ENCODE assay signal across 1 cellular context in genomic region chr12:120940799-120941198, GRCh38.
TF ChIP-seq lines count a peak whose summit lies in the region.

No MANE protein-coding gene starts in this region.

TF ChIP-seq in K562, 482 proteins besides CTCF, POLR2A, EP300 and RAD21:
- TF ChIP-seq ARID1B (IDR thresholded peaks at IDR 0.05) (no peak), ZNF224 (CRISPR knock-in tag; IDR thresholded peaks at IDR 0.05) (no peak), E2F3 (CRISPR knock-in tag; IDR thresholded peaks at IDR 0.05) (no peak), ZBTB7A (IDR thresholded peaks at IDR 0.05; ENCODE audit: borderline replicate concordance, control insufficient read depth, low read depth, low read length) (no peak), ZNF398 (CRISPR knock-in tag; IDR thresholded peaks at IDR 0.05) (no peak), ATF3 (IDR thresholded peaks at IDR 0.05) (peak; percentile 80), ATF3 (CRISPR knock-in tag; conservative IDR thresholded peaks at IDR 0.05) (no peak), CEBPB (tag; IDR thresholded peaks at IDR 0.05) (peak; percentile 74), PHB (CRISPR knock-in tag; IDR thresholded peaks at IDR 0.05) (no peak), ZNF311 (CRISPR knock-in tag; IDR thresholded peaks at IDR 0.05) (no peak), JUND (IDR thresholded peaks at IDR 0.05; ENCODE audit: borderline replicate concordance, low read depth, low read length) (no peak), JUND (tag; IDR thresholded peaks at IDR 0.05; ENCODE audit: borderline replicate concordance, low read depth, low read length) (peak; percentile 12; the same call in 1 of the 3 replicates), SMARCB1 (IDR thresholded peaks at IDR 0.05; ENCODE audit: insufficient read length, low read depth) (no peak), CREB3L1 (IDR thresholded peaks at IDR 0.05; ENCODE audit: borderline replicate concordance, low read depth) (no peak), BACH1 (tag; IDR thresholded peaks at IDR 0.05) (no peak), ATF7 (IDR thresholded peaks at IDR 0.05) (peak; percentile 43; the same call in 1 of the 2 replicates), CEBPZ (IDR thresholded peaks at IDR 0.05; ENCODE audit: borderline replicate concordance, low read depth, low read length) (no peak), CBX3 (IDR thresholded peaks at IDR 0.05; ENCODE audit: borderline replicate concordance in 1 of 2, low read length in 2 of 2) (no peak), E2F4 (CRISPR knock-in tag; IDR thresholded peaks at IDR 0.05; ENCODE audit: low read depth) (no peak), SETDB1 (IDR thresholded peaks at IDR 0.05; ENCODE audit: low read length) (no peak), ZNF644 (tag; IDR thresholded peaks at IDR 0.05; ENCODE audit: low read depth) (no peak), SP2 (IDR thresholded peaks at IDR 0.05; ENCODE audit: extremely low read depth, low read depth, low read length, poor library complexity, severe bottlenecking) (no peak), BCL6 (CRISPR knock-in tag; IDR thresholded peaks at IDR 0.05) (no peak), IRF9 (tag; IDR thresholded peaks at IDR 0.05) (0 out of 2 replicates have a peak, but pooled peaks have one; percentile 34), REST (CRISPR knock-in tag; IDR thresholded peaks at IDR 0.05; ENCODE audit: low read depth) (no peak), CEBPG (CRISPR knock-in tag; IDR thresholded peaks at IDR 0.05) (peak; percentile 50), CEBPG (tag; conservative IDR thresholded peaks at IDR 0.05 in 1 of 2, IDR thresholded peaks at IDR 0.05 in 1 of 2) (peak; percentile 18 to 47; a peak in 2 of 4 replicates), SAFB2 (IDR thresholded peaks at IDR 0.05; ENCODE audit: borderline replicate concordance, low read depth, low read length, severe bottlenecking) (no peak), ZNF764 (CRISPR knock-in tag; IDR thresholded peaks at IDR 0.05; ENCODE audit: low read depth) (no peak), PURB (CRISPR knock-in tag; IDR thresholded peaks at IDR 0.05; ENCODE audit: low read depth) (no peak), ZNF77 (CRISPR knock-in tag; IDR thresholded peaks at IDR 0.05) (no peak), YY1 (IDR thresholded peaks at IDR 0.05; ENCODE audit: borderline replicate concordance in 1 of 3, control insufficient read depth in 1 of 3, extremely low read depth in 1 of 3, insufficient read depth in 3 of 3, insufficient read length in 1 of 3, insufficient replicate concordance in 2 of 3, low read depth in 1 of 3, low read length in 2 of 3) (no peak), ILF3 (IDR thresholded peaks at IDR 0.05; ENCODE audit: borderline replicate concordance) (no peak), ZNF121 (CRISPR knock-in tag; conservative IDR thresholded peaks at IDR 0.05) (0 out of 2 replicates have a peak, but pooled peaks have one; percentile 21), PTTG1 (tag; IDR thresholded peaks at IDR 0.05; ENCODE audit: low read depth) (no peak), ETV1 (tag; conservative IDR thresholded peaks at IDR 0.05; ENCODE audit: low read depth) (no peak), TAL1 (IDR thresholded peaks at IDR 0.05) (no peak), MYBL2 (IDR thresholded peaks at IDR 0.05; ENCODE audit: low read depth) (no peak), MYBL2 (CRISPR knock-in tag; IDR thresholded peaks at IDR 0.05; ENCODE audit: borderline replicate concordance) (no peak), NFIC (IDR thresholded peaks at IDR 0.05) (no peak), ZBED1 (IDR thresholded peaks at IDR 0.05) (no peak), TRIM28 (IDR thresholded peaks at IDR 0.05) (no peak), SMAD3 (CRISPR knock-in tag; conservative IDR thresholded peaks at IDR 0.05) (no peak)
TF ChIP-seq in K562: peak in this region for 7.
